ENCODE assay signal across 8 cellular contexts in the genomic region with DNA sequence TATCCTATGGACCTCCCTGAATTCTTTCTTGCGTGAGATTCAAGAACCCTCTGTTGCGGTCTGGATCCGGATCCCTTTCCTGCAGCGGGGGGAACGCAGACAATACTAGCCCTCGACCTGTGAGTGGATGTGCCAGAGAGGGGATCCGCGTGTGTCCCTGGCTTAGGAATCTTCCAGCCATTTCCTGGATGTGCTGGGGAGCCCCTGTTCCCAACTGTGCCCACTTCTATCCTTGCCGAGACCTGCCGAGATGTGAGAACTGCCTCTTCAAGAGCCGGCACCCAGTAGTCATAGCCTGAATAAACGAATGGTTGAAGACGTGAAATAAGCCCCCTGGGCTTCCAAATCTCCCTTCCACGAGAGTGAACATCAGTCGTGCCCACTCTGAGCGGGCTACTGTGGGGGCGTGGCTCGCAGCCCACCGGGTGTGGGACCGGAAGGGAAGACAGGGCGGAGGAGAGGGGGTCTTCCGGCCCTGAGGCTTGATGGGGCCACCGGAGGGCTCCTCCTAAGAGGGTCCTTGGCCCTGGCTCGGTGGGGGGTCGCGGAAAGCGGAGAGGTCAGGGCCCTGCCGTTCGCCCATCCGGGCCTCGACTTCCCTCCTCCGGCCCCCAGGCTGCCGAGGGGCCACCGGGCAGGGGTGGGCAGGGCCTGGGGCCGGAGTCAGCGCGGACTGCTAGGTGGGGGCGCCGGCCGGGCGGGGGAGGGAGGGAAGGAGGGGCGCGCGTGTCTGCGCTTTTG. TPM values are rescaled to one million over a fixed set of nuclear protein-coding genes. Genes with fewer than 3 reads are reported as not detected.
DNase-seq lines count a peak whose midpoint lies in the region; ATAC-seq and TF ChIP-seq lines count a peak whose summit lies in the region.

No MANE protein-coding gene starts in this region.

- H3K4me3 ChIP-seq in HEK293 (ENCODE audit: low read depth, low read length) (peak overlapping the region; percentile 79), stomach (peak overlapping the region; percentile 84 to 92 (median 88))

- no peaks in the 10 kb centered on the region for H3K27me3 ChIP-seq in CD4-positive, alpha-beta T cell (ENCODE audit: control insufficient read depth, insufficient read depth, low read length)
- H3K27me3 ChIP-seq in stomach: peaks cover 0 to 12% (median 0%) of the 10 kb centered on the region in 3 donors

- H3K4me1 Mint-ChIP-seq in CD4-positive, alpha-beta T cell (ENCODE audit: low read depth): peaks cover 6% of the 10 kb centered on the region
- peaks cover 11% of the 10 kb centered on the region for H3K4me1 Mint-ChIP-seq in activated naive CD8-positive, alpha-beta T cell treated with anti-CD3 and anti-CD28 coated beads for 36 hours

- H3K9me3 Mint-ChIP-seq in CD4-positive, alpha-beta T cell: no peaks in the 10 kb centered on the region
- no peaks in the 10 kb centered on the region for H3K9me3 Mint-ChIP-seq in activated naive CD8-positive, alpha-beta T cell treated with anti-CD3 and anti-CD28 coated beads for 36 hours

- TF ChIP-seq POLR2A in stomach (IDR thresholded peaks at IDR 0.05): no peak

- POLR2A ChIA-PET in CD4-positive, alpha-beta T cell (lab: Charles Lee): interaction anchor here (0.5 to 1.1 kb wide), 4 partner anchors 40 to 335 kb away, joined by 3 to 23 read pairs (median 4); partner anchors contain the start of genes ATP6V1F, CALU and HILPDA
- POLR2A ChIA-PET in HEK293 (lab: Yijun Ruan, JAX): interaction anchor here (1.0 to 1.9 kb wide), 6 partner anchors 8 to 72 kb away, joined by 3 to 7 read pairs (median 4); partner anchors contain the start of genes ATP6V1F and CALU

- H3K36me3 ChIP-seq in HEK293 (ENCODE audit: control insufficient read depth in 2 of 2, insufficient read depth in 1 of 2, low read length in 2 of 2) (peaks cover 0 to 10% of the 10 kb centered on the region in 2 experiments; a peak in 2 of 3 replicates), stomach (peaks cover 0 to 8% (median 0%) of the 10 kb centered on the region in 4 donors)

- no peaks in the 10 kb centered on the region for H3K27me3 Mint-ChIP-seq in CD4-positive, alpha-beta T cell
- H3K27me3 Mint-ChIP-seq in activated naive CD8-positive, alpha-beta T cell treated with anti-CD3 and anti-CD28 coated beads for 36 hours: peaks cover 8% of the 10 kb centered on the region

- peak overlapping the region; percentile 76 for H3K27ac Mint-ChIP-seq in CD4-positive, alpha-beta T cell
- no peak overlapping the region for H3K27ac Mint-ChIP-seq in activated naive CD8-positive, alpha-beta T cell treated with anti-CD3 and anti-CD28 coated beads for 36 hours

- CTCF ChIA-PET in CD4-positive, alpha-beta T cell (lab: Charles Lee): no interaction called here
- CTCF ChIA-PET in HEK293 (lab: Yijun Ruan, JAX): interaction anchor here (1.1 kb wide), 1 partner anchor 93 kb away, joined by 3 read pairs; no protein-coding TSS in a partner anchor

- no peak for DNase-seq in CD4-positive, alpha-beta T cell
- peak; percentile 6 for DNase-seq in activated naive CD8-positive, alpha-beta T cell treated with anti-CD3 and anti-CD28 coated beads for 36 hours
- peak; percentile 68 for DNase-seq in iPS-NIHi11 (ENCODE audit: low spot score)
- DNase-seq in stomach: no peak
- no peak for DNase-seq in SIG-M5 treated with dmso at 0.1 percent for 504 hours (lab: John Stamatoyannopoulos, UW; ENCODE audit: unreplicated experiment)

- no peak overlapping the region for H3K27ac ChIP-seq in CD4-positive, alpha-beta T cell (ENCODE audit: low read depth, low read length)
- H3K27ac ChIP-seq in HEK293 (ENCODE audit: extremely low read depth, low read depth, low read length): peak overlapping the region; percentile 47; the same call in 1 of the 2 replicates
- peak overlapping the region in 4 of 5 donors; percentile 71 to 85 (median 75) for H3K27ac ChIP-seq in stomach

- no peak for ATAC-seq in CD4-positive, alpha-beta T cell (ENCODE audit: poor library complexity)
- ATAC-seq in GM21423 (IDR thresholded peaks at IDR 0.05; ENCODE audit: unreplicated experiment) (no peak), HG03097 (IDR thresholded peaks at IDR 0.05; ENCODE audit: low FRiP score, unreplicated experiment) (no peak)

- peak overlapping the region; percentile 91 for H3K4me3 Mint-ChIP-seq in CD4-positive, alpha-beta T cell
- peak overlapping the region; percentile 77 for H3K4me3 Mint-ChIP-seq in activated naive CD8-positive, alpha-beta T cell treated with anti-CD3 and anti-CD28 coated beads for 36 hours

- no peak for TF ChIP-seq CTCF in CD4-positive, alpha-beta T cell (IDR thresholded peaks at IDR 0.05)
- no peak for TF ChIP-seq CTCF in HEK293 (tag by site-specific recombination; IDR thresholded peaks at IDR 0.05)
- TF ChIP-seq CTCF in stomach (IDR thresholded peaks at IDR 0.05): no peak

- H3K9me3 ChIP-seq in CD4-positive, alpha-beta T cell (ENCODE audit: control insufficient read depth, low read length): no peaks in the 10 kb centered on the region
- H3K9me3 ChIP-seq in HEK293 (ENCODE audit: control insufficient read depth, insufficient read depth, low read depth, low read length) (no peaks in the 10 kb centered on the region), stomach (no peaks in the 10 kb centered on the region)

- peaks cover 4% of the 10 kb centered on the region for H3K36me3 Mint-ChIP-seq in CD4-positive, alpha-beta T cell (ENCODE audit: low read depth)
- no peaks in the 10 kb centered on the region for H3K36me3 Mint-ChIP-seq in activated naive CD8-positive, alpha-beta T cell treated with anti-CD3 and anti-CD28 coated beads for 36 hours

- TF ChIP-seq EP300 in stomach (IDR thresholded peaks at IDR 0.05): no peak

- intact Hi-C loops in CD4-positive, alpha-beta T cell (cut with DNase I, micrococcal nuclease): loop anchor here (1.0 to 5.0 kb wide), 3 partner anchors 51 to 92 kb away; partner anchors contain the start of genes ATP6V1F (in 1 of the 2) and CALU (in 1 of the 2)
- intact Hi-C loops in stomach (cut with DNase I; ENCODE audit: low total_unique reads): no loop called here

- H3K4me1 ChIP-seq in HEK293 (ENCODE audit: control insufficient read depth, insufficient read depth, low read length) (peaks cover 2% of the 10 kb centered on the region; the same call in 1 of the 2 replicates), stomach (peaks cover 14 to 30% (median 22%) of the 10 kb centered on the region in 4 donors)

- 18 to 34% (median 23%) methylated on average over 24 to 45 of the region's 45 CpGs for WGBS in stomach, 5 donors

TF ChIP-seq in HEK293, 187 proteins besides CTCF, POLR2A, EP300 and RAD21 (continues in another document):
- TF ChIP-seq ZNF335 (tag by site-specific recombination; conservative IDR thresholded peaks at IDR 0.05): 0 out of 2 replicates have a peak, but pooled peaks have one; percentile 28
- TF ChIP-seq ZNF600 (tag by site-specific recombination; IDR thresholded peaks at IDR 0.05): 0 out of 2 replicates have a peak, but pooled peaks have one; percentile 30
- TF ChIP-seq KLF9 (tag by site-specific recombination; IDR thresholded peaks at IDR 0.05; ENCODE audit: low read depth): 0 out of 2 replicates have a peak, but pooled peaks have one; percentile 11
- TF ChIP-seq GLIS2 (tag by site-specific recombination; IDR thresholded peaks at IDR 0.05): 0 out of 2 replicates have a peak, but pooled peaks have one; percentile 35
- no peak for TF ChIP-seq ZNF624 (tag by site-specific recombination; IDR thresholded peaks at IDR 0.05)
- no peak for TF ChIP-seq ZNF701 (tag by site-specific recombination; IDR thresholded peaks at IDR 0.05)
- no peak for TF ChIP-seq ZBTB8A (tag by site-specific recombination; IDR thresholded peaks at IDR 0.05)
- 0 out of 2 replicates have a peak, but pooled peaks have one; percentile 16 for TF ChIP-seq PATZ1 (tag by site-specific recombination; IDR thresholded peaks at IDR 0.05)
- TF ChIP-seq MYNN (tag by site-specific recombination; IDR thresholded peaks at IDR 0.05; ENCODE audit: borderline replicate concordance): no peak
- TF ChIP-seq ZNF488 (tag by site-specific recombination; IDR thresholded peaks at IDR 0.05): no peak

RNA-seq across cellular contexts. Expression of gene CCDC136, which starts 1.3 kb away (rescaled TPM):
- total RNA-seq in CD4-positive, alpha-beta T cell: 1 to 10 TPM; 4.5 to 4.9 TPM
- 10 to 100 TPM; 10.8 to 11.0 TPM for total RNA-seq in activated naive CD8-positive, alpha-beta T cell treated with anti-CD3 and anti-CD28 coated beads for 36 hours
- total RNA-seq in stomach: 10 to 100 TPM in 2 of 5 donors, 1 to 10 TPM in 3; 4.6 to 36.8 (median 9.2) TPM
- polyA plus RNA-seq in stomach: 1 to 10 TPM; 2.3 to 3.1 (median 2.7) TPM

RNA-seq across cellular contexts. Expression of gene OPN1SW, which starts 14.9 kb away (rescaled TPM):
- total RNA-seq in CD4-positive, alpha-beta T cell: not detected
- total RNA-seq in activated naive CD8-positive, alpha-beta T cell treated with anti-CD3 and anti-CD28 coated beads for 36 hours: not detected
- not detected for total RNA-seq in stomach
- not detected for polyA plus RNA-seq in stomach

RNA-seq across cellular contexts. Expression of gene FLNC, which starts 39.7 kb away (rescaled TPM):
- under 1 TPM; 0.06 to 0.08 TPM for total RNA-seq in CD4-positive, alpha-beta T cell
- total RNA-seq in activated naive CD8-positive, alpha-beta T cell treated with anti-CD3 and anti-CD28 coated beads for 36 hours: under 1 TPM; 0.12 to 0.23 TPM
- 100 to 1,000 TPM in 3 of 5 donors, 10 to 100 TPM in 2; 30.9 to 184 (median 105) TPM for total RNA-seq in stomach
- polyA plus RNA-seq in stomach: 10 to 100 TPM in 1 of 3 donors, 1 to 10 TPM in 2; 1.9 to 13.6 (median 5.3) TPM

RNA-seq across cellular contexts. Expression of gene CALU, which starts 51.3 kb away (rescaled TPM):
- total RNA-seq in CD4-positive, alpha-beta T cell: 10 to 100 TPM; 28.4 to 29.9 TPM
- 10 to 100 TPM; 42.2 to 44.5 TPM for total RNA-seq in activated naive CD8-positive, alpha-beta T cell treated with anti-CD3 and anti-CD28 coated beads for 36 hours
- 100 to 1,000 TPM in 1 of 5 donors, 10 to 100 TPM in 4; 10.1 to 270 (median 54.5) TPM for total RNA-seq in stomach
- polyA plus RNA-seq in stomach: 10 to 100 TPM; 15.7 to 42.3 (median 23.9) TPM

Comparison
In these comparisons a context has a peak if more than half of its experiments do, and no peak if none do; other contexts are left out.
1. DNase-seq: peak in activated naive CD8-positive, alpha-beta T cell treated with anti-CD3 and anti-CD28 coated beads for 36 hours (single experiment) and iPS-NIHi11 (single experiment); none in CD4-positive, alpha-beta T cell (0 of 10), stomach (single experiment) and SIG-M5 treated with dmso at 0.1 percent for 504 hours (single experiment).
2. RNA of gene FLNC, which starts 39.7 kb away (total RNA-seq): 30.9 to 184 TPM in stomach; 0.12 to 0.23 TPM in activated naive CD8-positive, alpha-beta T cell treated with anti-CD3 and anti-CD28 coated beads for 36 hours and 0.06 to 0.08 TPM in CD4-positive, alpha-beta T cell; every median in the first group is over 10 times any median in the second.